ENCODE assay signal across 10 cellular contexts in the genomic region with DNA sequence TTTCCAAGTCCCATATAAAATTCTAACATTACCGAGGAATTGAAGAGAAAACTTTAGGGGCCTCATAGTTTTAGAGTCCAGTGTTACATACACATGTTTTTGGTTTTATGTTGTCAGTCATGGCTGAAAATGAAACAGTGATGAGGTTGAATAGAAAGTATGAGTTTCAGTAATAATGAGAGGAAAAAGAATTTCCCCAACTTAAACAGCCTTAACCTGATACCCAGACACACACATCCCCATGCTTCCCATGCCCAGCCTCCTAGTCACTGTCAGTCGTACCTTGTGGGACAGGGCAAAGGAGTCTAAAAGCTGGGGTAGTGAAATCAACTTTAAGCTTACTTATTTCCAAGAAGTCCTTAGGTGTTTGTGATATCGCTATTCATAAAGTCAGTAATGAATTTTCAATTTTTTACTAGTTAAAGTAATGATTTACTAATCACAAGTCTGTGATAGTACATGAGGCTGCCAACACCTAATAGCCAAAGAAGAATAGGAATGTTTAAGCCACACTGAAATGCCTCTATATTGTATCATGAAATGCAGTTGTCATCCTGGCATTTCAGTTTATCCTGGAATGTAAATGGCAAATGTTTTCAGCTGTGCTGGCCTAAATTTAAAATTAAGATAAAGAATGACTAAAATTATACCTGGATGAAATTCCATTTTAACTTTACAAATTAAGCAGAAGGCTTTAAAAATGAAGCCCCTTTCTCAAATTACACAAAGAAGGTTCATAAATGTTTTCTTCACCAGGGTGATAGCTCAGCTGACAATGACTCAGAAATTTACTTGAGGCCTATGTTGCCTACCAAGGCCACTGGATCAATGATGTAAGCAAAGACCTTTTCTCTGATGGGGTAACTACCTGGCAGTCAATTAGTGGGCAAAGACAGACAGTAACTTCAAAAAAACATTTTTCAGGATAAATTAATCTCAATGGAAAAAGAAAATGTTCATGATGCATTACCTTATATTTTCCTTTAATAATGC. TPM values are rescaled to one million over a fixed set of nuclear protein-coding genes. Genes with fewer than 3 reads are reported as not detected.
DNase-seq lines count a peak whose midpoint lies in the region; ATAC-seq and TF ChIP-seq lines count a peak whose summit lies in the region.
"Had no signal": no experiment of that assay in that cellular context is flagged by ENCODE, and none has a peak within 500 bp of the region (broad histone marks: within the 10 kb centered on the region; RNA-seq: fewer than 3 reads in every experiment).

No MANE protein-coding gene starts in this region.

- DNase-seq in choroid plexus epithelial cell (ENCODE audit: low read depth): peak; percentile 37
- no peak for DNase-seq in Kasumi-1 (lab: John Stamatoyannopoulos, UW)
- DNase-seq in HT-29 (ENCODE audit: low spot score): no peak
- no peak for DNase-seq in left ventricle myocardium superior
- DNase-seq in superior temporal gyrus (ENCODE audit: extremely low spot score): no peak

- ATAC-seq in GM18499 (IDR thresholded peaks at IDR 0.05; ENCODE audit: insufficient read depth, unreplicated experiment) (peak; percentile 59), GM19452 (IDR thresholded peaks at IDR 0.05; ENCODE audit: unreplicated experiment) (peak; percentile 80), HG03097 (IDR thresholded peaks at IDR 0.05; ENCODE audit: low FRiP score, unreplicated experiment) (peak; percentile 84), left ventricle myocardium superior (no peak)

- no peak overlapping the region for H3K4me3 ChIP-seq in choroid plexus epithelial cell (ENCODE audit: low read depth, low read length)

- TF ChIP-seq CTCF in choroid plexus epithelial cell (conservative IDR thresholded peaks at IDR 0.05; ENCODE audit: low read depth, low read length): no peak

- intact Hi-C loops in left ventricle myocardium superior (cut with micrococcal nuclease): no loop called here

RNA-seq across cellular contexts. Expression of a gene that starts 24.2 kb away (rescaled TPM):
- total RNA-seq in HT-29 (2014; rRNA removed; shearing (Covaris generic)): not detected in 2 replicates
- total RNA-seq in left ventricle myocardium superior: 8.6 TPM
- total RNA-seq: dermis microvascular lymphatic vessel endothelial cell; T-helper 2 cell treated with Interferon-gamma antibody and Interleukin-4, amounts not matched to agents 100 ng/mL and 5 ng/mL, for 36 hours had no signal

RNA-seq across cellular contexts. Expression of a gene that starts 59.4 kb away (rescaled TPM):
- not detected in 2 replicates for total RNA-seq in HT-29 (2014; rRNA removed; shearing (Covaris generic))
- total RNA-seq in left ventricle myocardium superior: 0.27 TPM
- total RNA-seq: dermis microvascular lymphatic vessel endothelial cell had no signal
